Comparison of ENCODE assay signal across 11 cellular contexts in the genomic region with DNA sequence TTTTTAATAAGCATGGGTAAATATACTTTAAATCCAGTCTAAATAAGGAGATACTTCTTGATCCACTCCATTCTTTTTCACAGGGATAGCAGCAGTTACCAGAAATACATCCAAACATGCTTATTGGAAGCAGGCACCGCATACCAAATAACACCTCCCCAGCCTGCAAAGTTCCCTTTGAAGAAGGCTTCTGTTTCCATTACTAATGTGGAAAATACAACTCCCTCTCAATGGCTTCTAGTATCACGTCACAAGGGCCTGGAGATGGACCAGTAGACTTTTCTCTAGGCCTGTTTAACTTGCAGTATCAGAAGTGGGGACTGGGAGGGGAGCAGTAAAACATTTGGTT. TPM values are rescaled to one million over a fixed set of nuclear protein-coding genes. Genes with fewer than 3 reads are reported as not detected.
DNase-seq lines count a peak whose midpoint lies in the region; ATAC-seq and TF ChIP-seq lines count a peak whose summit lies in the region.
"Had no signal": no experiment of that assay in that cellular context is flagged by ENCODE, and none has a peak within 500 bp of the region (broad histone marks: within the 10 kb centered on the region; RNA-seq: fewer than 3 reads in every experiment).

No MANE protein-coding gene starts in this region.

- H3K4me2 ChIP-seq in skeletal muscle satellite cell (ENCODE audit: low read length), result peak overlapping the region; percentile 61

- POLR2A ChIA-PET in CD8-positive, alpha-beta T cell (lab: Charles Lee), result interaction anchor here (0.6 kb wide), 1 partner anchor 100 kb away, joined by 3 read pairs; no protein-coding TSS in a partner anchor

- H3K4me3 ChIP-seq in CD8-positive, alpha-beta T cell (ENCODE audit: low read depth, low read length), result no peak overlapping the region
- H3K4me3 ChIP-seq in SK-N-MC (peak overlapping the region; percentile 55), heart right ventricle (no peak overlapping the region), skeletal muscle satellite cell (ENCODE audit: low read length) (peak overlapping the region; percentile 9)

- intact Hi-C loops in CD8-positive, alpha-beta T cell (cut with DNase I, micrococcal nuclease), result no loop called here
- intact Hi-C loops in heart right ventricle (cut with DNase I), result no loop called here

- H3K4me1 Mint-ChIP-seq in CD8-positive, alpha-beta T cell (ENCODE audit: low read depth), result peaks cover 86% of the 10 kb centered on the region

- H3K36me3 Mint-ChIP-seq in CD8-positive, alpha-beta T cell, result peaks cover 46% of the 10 kb centered on the region

- TF ChIP-seq CTCF in CD8-positive, alpha-beta T cell (IDR thresholded peaks at IDR 0.05), result no peak
- peak in 1 of 9 donors; percentile 1 for TF ChIP-seq CTCF in heart right ventricle (IDR thresholded peaks at IDR 0.05)

- WGBS in heart right ventricle, 2 donors, result 36 to 49% methylated on average over 2 of the region's 2 CpGs

- no peaks in the 10 kb centered on the region for H3K27me3 ChIP-seq in CD8-positive, alpha-beta T cell (ENCODE audit: insufficient read depth, low read length)
- H3K27me3 ChIP-seq in heart right ventricle (no peaks in the 10 kb centered on the region), skeletal muscle satellite cell (ENCODE audit: control insufficient read depth, insufficient read depth, low read length) (no peaks in the 10 kb centered on the region)

- CTCF ChIA-PET in CD8-positive, alpha-beta T cell (lab: Charles Lee), result no interaction called here

- H3K4me1 ChIP-seq in CD8-positive, alpha-beta T cell (ENCODE audit: insufficient read depth, low read length), result peaks cover 73% of the 10 kb centered on the region
- H3K4me1 ChIP-seq in heart right ventricle (peaks cover 14 to 88% (median 73%) of the 10 kb centered on the region in 9 donors), skeletal muscle satellite cell (ENCODE audit: control insufficient read depth, insufficient read depth, low read length) (peaks cover 46% of the 10 kb centered on the region)

- H3K4me3 Mint-ChIP-seq in CD8-positive, alpha-beta T cell, result no peak overlapping the region
- H3K4me3 Mint-ChIP-seq: memory B cell had no signal

- no peaks in the 10 kb centered on the region for H3K27me3 Mint-ChIP-seq in CD8-positive, alpha-beta T cell (ENCODE audit: low read depth)
- H3K27me3 Mint-ChIP-seq: memory B cell had no signal

- H3K9me3 ChIP-seq in CD8-positive, alpha-beta T cell (ENCODE audit: low read length), result no peaks in the 10 kb centered on the region
- H3K9me3 ChIP-seq in SK-N-MC (ENCODE audit: low read depth, low read length), result peaks cover 9% of the 10 kb centered on the region; the same call in 1 of the 2 replicates
- peaks cover 0 to 7% (median 0%) of the 10 kb centered on the region in 11 donors for H3K9me3 ChIP-seq in heart right ventricle
- no peaks in the 10 kb centered on the region for H3K9me3 ChIP-seq in skeletal muscle satellite cell (replicated peaks; ENCODE audit: low read length)

- H3K9me3 Mint-ChIP-seq in CD8-positive, alpha-beta T cell, result peaks cover 9% of the 10 kb centered on the region

- H3K27ac ChIP-seq in CD8-positive, alpha-beta T cell (ENCODE audit: low read depth, low read length), result no peak overlapping the region
- H3K27ac ChIP-seq in SK-N-MC (peak overlapping the region; percentile 96), heart right ventricle (peak overlapping the region; percentile 45 to 91 (median 78))

- peak overlapping the region; percentile 58 for H3K27ac Mint-ChIP-seq in CD8-positive, alpha-beta T cell
- H3K27ac Mint-ChIP-seq: memory B cell had no signal

- peaks cover 12% of the 10 kb centered on the region for H3K36me3 ChIP-seq in CD8-positive, alpha-beta T cell (ENCODE audit: insufficient read depth, low read length)
- peaks cover 34% of the 10 kb centered on the region for H3K36me3 ChIP-seq in SK-N-MC (ENCODE audit: insufficient read depth, low read length)
- peaks cover 0 to 21% (median 0%) of the 10 kb centered on the region in 9 donors for H3K36me3 ChIP-seq in heart right ventricle
- H3K36me3 ChIP-seq in skeletal muscle satellite cell (ENCODE audit: insufficient read depth, low read length), result peaks cover 1% of the 10 kb centered on the region

- H3K9ac ChIP-seq in SK-N-MC (ENCODE audit: insufficient read length), result peak overlapping the region; percentile 49
- peak overlapping the region; percentile 29 for H3K9ac ChIP-seq in skeletal muscle satellite cell (ENCODE audit: low read depth, low read length)

- no peak for ATAC-seq in CD8-positive, alpha-beta T cell
- ATAC-seq in heart right ventricle (peak; percentile 7 to 53 (median 34)), HG03097 (IDR thresholded peaks at IDR 0.05; ENCODE audit: low FRiP score, unreplicated experiment) (no peak)

- DNase-seq in CD8-positive, alpha-beta T cell, result no peak
- DNase-seq in SK-N-MC (ENCODE audit: low read depth, low spot score), result no peak
- no peak for DNase-seq in heart right ventricle
- no peak for DNase-seq in NCI-H2107 treated with DMSO at 0.1 percent for 48 hours (lab: John Stamatoyannopoulos, UW; ENCODE audit: unreplicated experiment)
- DNase-seq in NCI-H1694 treated with DMSO at 0.1 percent for 48 hours (lab: John Stamatoyannopoulos, UW), result no peak
- DNase-seq in ecto neural progenitor cell (ENCODE audit: low spot score), result no peak
- DNase-seq: activated CD4-positive, alpha-beta T cell treated with anti-CD3 and anti-CD28 coated beads for 4 hours; effector CD4-positive, alpha-beta T cell had no signal

RNA-seq across cellular contexts. Expression of a gene that starts 20.8 kb away (rescaled TPM):
- 10 to 100 TPM; 22.8 to 24.7 TPM for total RNA-seq in CD8-positive, alpha-beta T cell
- total RNA-seq in heart right ventricle, result 100 to 1,000 TPM in 5 of 10 donors, 10 to 100 TPM in 5; 84.2 to 152 (median 99.9) TPM
- polyA plus RNA-seq in heart right ventricle, result 10 to 100 TPM; 17.0 to 23.5 TPM
- 29.3 and 34.2 TPM in 2 replicates for total RNA-seq in skeletal muscle satellite cell (2012; rRNA removed)

Comparison
In these comparisons a context has a peak if more than half of its experiments do, and no peak if none do; other contexts are left out.
1. ATAC-seq: peak in heart right ventricle (8 of 8); none in CD8-positive, alpha-beta T cell (single experiment) and HG03097 (single experiment).
2. H3K4me3 ChIP-seq: peak in SK-N-MC (single experiment) and skeletal muscle satellite cell (single experiment); none in CD8-positive, alpha-beta T cell (single experiment) and heart right ventricle (0 of 10).